In genomic region chr12:121296618-121297476, GRCh38 we compare ENCODE assay signal across 8 cellular contexts. TPM values are rescaled to one million over a fixed set of nuclear protein-coding genes. Genes with fewer than 3 reads are reported as not detected.
A peak's percentile ranks its signal among the peaks of the same experiment; 100 is the strongest.
DNase-seq lines count a peak whose midpoint lies in the region; ATAC-seq and TF ChIP-seq lines count a peak whose summit lies in the region.

CAMKK2 (minus strand) TSS chr12:121296709; CDS start chr12:121274526, 22,183 bp downstream.

- DNase-seq in EH (ENCODE audit: low read depth) (peak; percentile 85), LHCN-M2 (ENCODE audit: low read depth) (peak; percentile 68), SHP77 (lab: John Stamatoyannopoulos, UW) (peak; percentile 82 to 84), fibroblast of villous mesenchyme (ENCODE audit: low read depth) (peak; percentile 77)
- peak; percentile 96 for DNase-seq in activated effector memory CD4-positive, alpha-beta T cell treated with anti-CD3 and anti-CD28 coated beads, Interleukin-2, amount 50 U/mL, for 16 hours
- peak; percentile 88 to 90 for DNase-seq in stimulated activated naive CD8-positive, alpha-beta T cell treated with anti-CD3 and anti-CD28 coated beads, Interleukin-15, amount 100 ng/mL, for 72 hours

- peak within 1 kb of the TSS; percentile 77 for H3K9ac ChIP-seq in neural cell (ENCODE audit: low read length)

- H3K27me3 ChIP-seq in neural cell (ENCODE audit: insufficient read depth, low read depth, low read length): no peaks in the 10 kb centered on the region

- no peaks in the 10 kb centered on the region for H4K20me1 ChIP-seq in neural cell (ENCODE audit: insufficient read depth)

- H3K27ac Mint-ChIP-seq in stimulated activated naive CD8-positive, alpha-beta T cell treated with anti-CD3 and anti-CD28 coated beads, Interleukin-15, amount 100 ng/mL, for 72 hours: peak within 1 kb of the TSS; percentile 93

- no peaks in the 10 kb centered on the region for H3K9me2 ChIP-seq in neural cell (ENCODE audit: insufficient read depth, low read length)

- ATAC-seq in GM21825 (IDR thresholded peaks at IDR 0.05; ENCODE audit: unreplicated experiment): peak; percentile 69
- ATAC-seq in stimulated activated naive CD8-positive, alpha-beta T cell treated with anti-CD3 and anti-CD28 coated beads, Interleukin-15, amount 100 ng/mL, for 72 hours: peak; percentile 88

- no peak for TF ChIP-seq RAD21 in neural cell (conservative IDR thresholded peaks at IDR 0.05)

- H3K4me3 Mint-ChIP-seq in stimulated activated naive CD8-positive, alpha-beta T cell treated with anti-CD3 and anti-CD28 coated beads, Interleukin-15, amount 100 ng/mL, for 72 hours: peak within 1 kb of the TSS; percentile 92

- H3K79me2 ChIP-seq in neural cell (replicated peaks; ENCODE audit: insufficient read depth, low read length): peaks cover 10% of the 10 kb centered on the region

- H3K4me1 Mint-ChIP-seq in stimulated activated naive CD8-positive, alpha-beta T cell treated with anti-CD3 and anti-CD28 coated beads, Interleukin-15, amount 100 ng/mL, for 72 hours: peaks cover 39% of the 10 kb centered on the region

- peak within 1 kb of the TSS; percentile 43 for H2AFZ ChIP-seq in neural cell (ENCODE audit: low read depth, low read length)

- no peaks in the 10 kb centered on the region for H3K36me3 ChIP-seq in neural cell (ENCODE audit: insufficient read depth, low read length)

- H3K27ac ChIP-seq in neural cell (ENCODE audit: low read length): peak within 1 kb of the TSS; percentile 59

- no peaks in the 10 kb centered on the region for H3F3A ChIP-seq in neural cell (ENCODE audit: insufficient read depth, low read length, poor library complexity, severe bottlenecking)

- no peaks in the 10 kb centered on the region for H3K9me3 ChIP-seq in neural cell (ENCODE audit: low read length)

- peak within 1 kb of the TSS; percentile 94 for H3K4me2 ChIP-seq in neural cell (ENCODE audit: low read length)

- H3K4me3 ChIP-seq in fibroblast of villous mesenchyme (ENCODE audit: low read depth, low read length): peak within 1 kb of the TSS; percentile 87
- H3K4me3 ChIP-seq in neural cell (ENCODE audit: low read length): peak within 1 kb of the TSS; percentile 96

- no peaks in the 10 kb centered on the region for H3K9me3 Mint-ChIP-seq in stimulated activated naive CD8-positive, alpha-beta T cell treated with anti-CD3 and anti-CD28 coated beads, Interleukin-15, amount 100 ng/mL, for 72 hours

- TF ChIP-seq CTCF in fibroblast of villous mesenchyme (IDR thresholded peaks at IDR 0.05; ENCODE audit: insufficient read depth, low read depth, low read length) (peak; percentile 13), neural cell (IDR thresholded peaks at IDR 0.05; ENCODE audit: poor library complexity, severe bottlenecking) (peak; percentile 59)

- no peak for TF ChIP-seq EP300 in neural cell (conservative IDR thresholded peaks at IDR 0.05; ENCODE audit: poor library complexity, severe bottlenecking)

- H3K27me3 Mint-ChIP-seq in stimulated activated naive CD8-positive, alpha-beta T cell treated with anti-CD3 and anti-CD28 coated beads, Interleukin-15, amount 100 ng/mL, for 72 hours: no peaks in the 10 kb centered on the region

TF ChIP-seq in neural cell, 6 proteins besides CTCF, POLR2A, EP300 and RAD21:
- TF ChIP-seq MXI1 (conservative IDR thresholded peaks at IDR 0.05; ENCODE audit: poor library complexity, severe bottlenecking) (peak; percentile 68), EZH2 (IDR thresholded peaks at IDR 0.05; ENCODE audit: borderline replicate concordance, insufficient read depth, low read length, poor library complexity, severe bottlenecking) (no peak), TAF1 (IDR thresholded peaks at IDR 0.05; ENCODE audit: low read depth) (no peak), POLR2AphosphoS5 (IDR thresholded peaks at IDR 0.05) (peak; percentile 80), REST (IDR thresholded peaks at IDR 0.05; ENCODE audit: borderline replicate concordance) (peak; percentile 14), SMC3 (conservative IDR thresholded peaks at IDR 0.05; ENCODE audit: poor library complexity) (no peak)

RNA-seq across cellular contexts. Expression of gene CAMKK2, which starts in this region (rescaled TPM):
- total RNA-seq in LHCN-M2 (2014; rRNA removed) (13.5 and 14.2 TPM in 2 replicates), fibroblast of villous mesenchyme (14.7 and 16.4 TPM in 2 replicates)
- polyA plus RNA-seq in LHCN-M2 (2012): 16.7 TPM
- 29.2 and 38.0 TPM in 2 replicates for polyA plus RNA-seq in neural cell
- polyA minus RNA-seq in neural cell: 28.5 and 32.4 TPM in 2 replicates

Comparison
In these comparisons a context has a peak if more than half of its experiments do, and no peak if none do; other contexts are left out.
1. Peak in every context shown above with its lines: DNase-seq, ATAC-seq, H3K4me3 ChIP-seq and H3K27ac ChIP-seq.